ENCODE assay signal across 37 cellular contexts in genomic region chr1:192224846-192225245, GRCh38.
"Had no signal": no experiment of that assay in that cellular context is flagged by ENCODE, and none has a peak within 500 bp of the region (broad histone marks: within the 10 kb centered on the region; RNA-seq: fewer than 3 reads in every experiment).

No MANE protein-coding gene starts in this region.

- H3K27me3 Mint-ChIP-seq: activated B cell treated with CpG ODN at 0.5 μM for 24 hours; activated CD4-positive, alpha-beta memory T cell treated with anti-CD3 and anti-CD28 coated beads for 36 hours; activated CD4-positive, alpha-beta T cell treated with anti-CD3 and anti-CD28 coated beads, Interleukin-2, amount 10 ng/mL, durations not matched to agents 24 days and 14 days; activated CD8-positive, alpha-beta T cell treated with anti-CD3 and anti-CD28 coated beads for 36 hours; activated naive CD8-positive, alpha-beta T cell treated with anti-CD3 and anti-CD28 coated beads for 36 hours; activated T-helper 17 cell treated with anti-CD3 and anti-CD28 coated beads, Interleukin-2, amount 50 U/mL, for 72 hours; brain; central memory CD8-positive, alpha-beta T cell had no signal

- H3K27ac ChIP-seq: ascending aorta, cardiac muscle cell, VCaP had no signal

- H3K36me3 Mint-ChIP-seq: activated CD4-positive, alpha-beta memory T cell treated with anti-CD3 and anti-CD28 coated beads for 36 hours; activated naive CD4-positive, alpha-beta T cell treated with anti-CD3 and anti-CD28 coated beads, Interleukin-2, amount 50 U/mL, for 72 hours; activated naive CD8-positive, alpha-beta T cell treated with anti-CD3 and anti-CD28 coated beads for 36 hours; brain had no signal

- ATAC-seq: activated CD8-positive, alpha-beta T cell treated with anti-CD3 and anti-CD28 coated beads for 36 hours; activated naive CD4-positive, alpha-beta T cell treated with anti-CD3 and anti-CD28 coated beads, Interleukin-2, amount 50 U/mL, for 72 hours; activated T-cell treated with anti-CD3 and anti-CD28 coated beads, Interleukin-2, amount 50 U/mL, for 4 hours; activated T-cell treated with anti-CD3 and anti-CD28 coated beads, Interleukin-2, amount 50 U/mL, for 72 hours; activated T-helper 17 cell treated with anti-CD3 and anti-CD28 coated beads, Interleukin-2, amount 50 U/mL, for 72 hours had no signal

- H3K27ac Mint-ChIP-seq: activated B cell treated with CpG ODN at 0.5 μM for 24 hours; activated CD4-positive, alpha-beta memory T cell treated with anti-CD3 and anti-CD28 coated beads for 36 hours; activated CD4-positive, alpha-beta T cell treated with anti-CD3 and anti-CD28 coated beads, Interleukin-2, amount 10 ng/mL, durations not matched to agents 24 days and 14 days; activated CD8-positive, alpha-beta T cell treated with anti-CD3 and anti-CD28 coated beads for 36 hours; activated naive CD4-positive, alpha-beta T cell treated with anti-CD3 and anti-CD28 coated beads for 36 hours; activated naive CD4-positive, alpha-beta T cell treated with anti-CD3 and anti-CD28 coated beads, Interleukin-2, amount 50 U/mL, for 72 hours; activated naive CD8-positive, alpha-beta T cell treated with anti-CD3 and anti-CD28 coated beads for 36 hours; activated T-cell treated with anti-CD3 and anti-CD28 coated beads, Interleukin-2, amount 50 U/mL, for 72 hours; activated T-helper 1 cell treated with anti-CD3 and anti-CD28 coated beads, Interleukin-12 subunit alpha, Interleukin-12 subunit beta, Interleukin-2, Interleukin-4 antibody, amounts not matched to agents 30 ng/mL and 10 ng/mL and 1 ng/mL, durations not matched to agents 14 hours and 24 hours and 36 hours; activated T-helper 17 cell treated with anti-CD3 and anti-CD28 coated beads, Interleukin-2, amount 50 U/mL, for 72 hours; brain; T-helper 1 cell treated with Interleukin-12 subunit alpha and Interleukin-12 subunit beta and Interleukin-4 antibody, amounts not matched to agents 30 μg/mL and 1 μg/mL, for 36 hours; T-helper 2 cell treated with Interferon-gamma antibody and Interleukin-4, amounts not matched to agents 5 μg/mL and 100 μg/mL, for 36 hours had no signal

- H3K4me1 ChIP-seq: ascending aorta had no signal

- FAIRE-seq: bronchial epithelial cell, TTC549 had no signal

- DNase-seq: activated B cell treated with CpG ODN at 0.5 μM for 24 hours; activated CD4-positive, alpha-beta memory T cell treated with anti-CD3 and anti-CD28 coated beads for 36 hours; activated CD4-positive, alpha-beta T cell treated with anti-CD3 and anti-CD28 coated beads for 4 hours; activated CD4-positive, alpha-beta T cell treated with anti-CD3 and anti-CD28 coated beads, Interleukin-2, amount 10 ng/mL, durations not matched to agents 24 days and 14 days; activated CD4-positive, alpha-beta T cell treated with anti-CD3 and anti-CD28 coated beads, Interleukin-2, amount 50 U/mL, for 1 hour; activated CD4-positive, alpha-beta T cell treated with anti-CD3 and anti-CD28 coated beads, Interleukin-2, amount 50 U/mL, for 4 hours; activated CD4-positive, CD25-positive, alpha-beta regulatory T cell treated with anti-CD3 and anti-CD28 coated beads, Interleukin-2, amount 50 U/mL, for 72 hours; activated CD8-positive, alpha-beta memory T cell treated with anti-CD3 and anti-CD28 coated beads, Interleukin-2, amount 50 U/mL, for 4 hours; activated CD8-positive, alpha-beta T cell treated with anti-CD3 and anti-CD28 coated beads for 36 hours; activated effector memory CD4-positive, alpha-beta T cell treated with anti-CD3 and anti-CD28 coated beads, Interleukin-2, amount 50 U/mL, for 16 hours; activated gamma-delta T cell treated with Interleukin-2 at 50 U/mL for 16 hours; activated naive CD4-positive, alpha-beta T cell; activated naive CD4-positive, alpha-beta T cell treated with anti-CD3 and anti-CD28 coated beads for 36 hours; activated naive CD4-positive, alpha-beta T cell treated with anti-CD3 and anti-CD28 coated beads, Interleukin-2, amount 50 U/mL, for 16 hours; activated naive CD8-positive, alpha-beta T cell treated with anti-CD3 and anti-CD28 coated beads for 36 hours; activated T-cell treated with anti-CD3 and anti-CD28 coated beads for 4 hours; activated T-cell treated with anti-CD3 and anti-CD28 coated beads, Interleukin-2, amount 50 U/mL, for 1 hour; activated T-cell treated with anti-CD3 and anti-CD28 coated beads, Interleukin-2, amount 50 U/mL, for 4 hours; activated T-cell treated with anti-CD3 and anti-CD28 coated beads, Interleukin-2, amount 50 U/mL, for 72 hours; amygdala; anterior cingulate cortex; caudate nucleus; cerebellar nuclear complex; T-helper 2 cell; T-helper 9 cell had no signal

- H3K4me1 Mint-ChIP-seq: activated B cell treated with CpG ODN at 0.5 μM for 24 hours; activated CD4-positive, alpha-beta T cell treated with anti-CD3 and anti-CD28 coated beads, Interleukin-2, amount 10 ng/mL, durations not matched to agents 24 days and 14 days; activated naive CD8-positive, alpha-beta T cell treated with anti-CD3 and anti-CD28 coated beads for 36 hours; activated T-helper 17 cell treated with anti-CD3 and anti-CD28 coated beads, Interleukin-2, amount 50 U/mL, for 72 hours; brain; central memory CD8-positive, alpha-beta T cell had no signal

- H3K4me3 Mint-ChIP-seq: activated B cell treated with CpG ODN at 0.5 μM for 24 hours; activated CD4-positive, alpha-beta memory T cell treated with anti-CD3 and anti-CD28 coated beads for 36 hours; activated CD4-positive, alpha-beta T cell treated with anti-CD3 and anti-CD28 coated beads, Interleukin-2, amount 10 ng/mL, durations not matched to agents 24 days and 14 days; activated CD8-positive, alpha-beta T cell treated with anti-CD3 and anti-CD28 coated beads for 36 hours; activated naive CD4-positive, alpha-beta T cell treated with anti-CD3 and anti-CD28 coated beads for 36 hours; activated naive CD8-positive, alpha-beta T cell treated with anti-CD3 and anti-CD28 coated beads for 36 hours; activated T-cell treated with anti-CD3 and anti-CD28 coated beads, Interleukin-2, amount 50 U/mL, for 4 hours; activated T-cell treated with anti-CD3 and anti-CD28 coated beads, Interleukin-2, amount 50 U/mL, for 72 hours; activated T-helper 1 cell treated with anti-CD3 and anti-CD28 coated beads, Interleukin-12 subunit alpha, Interleukin-12 subunit beta, Interleukin-2, Interleukin-4 antibody, amounts not matched to agents 30 ng/mL and 10 ng/mL and 1 ng/mL, durations not matched to agents 14 hours and 24 hours and 36 hours; activated T-helper 17 cell treated with anti-CD3 and anti-CD28 coated beads, Interleukin-2, amount 50 U/mL, for 72 hours; brain; central memory CD8-positive, alpha-beta T cell; T-helper 1 cell treated with Interleukin-12 subunit alpha and Interleukin-12 subunit beta and Interleukin-4 antibody, amounts not matched to agents 30 μg/mL and 1 μg/mL, for 36 hours; T-helper 2 cell treated with Interferon-gamma antibody and Interleukin-4, amounts not matched to agents 5 μg/mL and 100 μg/mL, for 36 hours had no signal

- H3K36me3 ChIP-seq: ascending aorta, cardiac muscle cell had no signal

- H3K4me3 ChIP-seq: ascending aorta, cardiac muscle cell had no signal

- H3K9me3 Mint-ChIP-seq: activated B cell treated with CpG ODN at 0.5 μM for 24 hours; activated CD4-positive, alpha-beta memory T cell treated with anti-CD3 and anti-CD28 coated beads for 36 hours; activated CD4-positive, alpha-beta T cell treated with anti-CD3 and anti-CD28 coated beads, Interleukin-2, amount 10 ng/mL, durations not matched to agents 24 days and 14 days; activated CD8-positive, alpha-beta T cell treated with anti-CD3 and anti-CD28 coated beads for 36 hours; activated T-helper 1 cell treated with anti-CD3 and anti-CD28 coated beads, Interleukin-12 subunit alpha, Interleukin-12 subunit beta, Interleukin-2, Interleukin-4 antibody, amounts not matched to agents 30 ng/mL and 10 ng/mL and 1 ng/mL, durations not matched to agents 14 hours and 24 hours and 36 hours; T-helper 1 cell treated with Interleukin-12 subunit alpha and Interleukin-12 subunit beta and Interleukin-4 antibody, amounts not matched to agents 30 μg/mL and 1 μg/mL, for 36 hours had no signal

- H3K27me3 ChIP-seq: ascending aorta, cardiac muscle cell had no signal

- H3K9me3 ChIP-seq: ascending aorta had no signal
